ENCODE assay signal across 1 cellular context in genomic region chr22:29603358-29604191, GRCh38.
TF ChIP-seq lines count a peak whose summit lies in the region.

Gene NF2 (plus strand): TSS chr22:29603633. CDS start chr22:29603999, 366 bp downstream.

TF ChIP-seq in HepG2, 621 proteins besides CTCF, POLR2A, EP300 and RAD21 (continued from another document):
- no peak for TF ChIP-seq TFAP4 (IDR thresholded peaks at IDR 0.05; ENCODE audit: borderline replicate concordance, low read depth)
- TF ChIP-seq, protein P1, sequence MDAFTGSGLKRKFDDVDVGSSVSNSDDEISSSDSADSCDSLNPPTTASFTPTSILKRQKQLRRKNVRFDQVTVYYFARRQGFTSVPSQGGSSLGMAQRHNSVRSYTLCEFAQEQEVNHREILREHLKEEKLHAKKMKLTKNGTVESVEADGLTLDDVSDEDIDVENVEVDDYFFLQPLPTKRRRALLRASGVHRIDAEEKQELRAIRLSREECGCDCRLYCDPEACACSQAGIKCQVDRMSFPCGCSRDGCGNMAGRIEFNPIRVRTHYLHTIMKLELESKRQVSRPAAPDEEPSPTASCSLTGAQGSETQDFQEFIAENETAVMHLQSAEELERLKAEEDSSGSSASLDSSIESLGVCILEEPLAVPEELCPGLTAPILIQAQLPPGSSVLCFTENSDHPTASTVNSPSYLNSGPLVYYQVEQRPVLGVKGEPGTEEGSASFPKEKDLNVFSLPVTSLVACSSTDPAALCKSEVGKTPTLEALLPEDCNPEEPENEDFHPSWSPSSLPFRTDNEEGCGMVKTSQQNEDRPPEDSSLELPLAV (CRISPR knock-in tag; conservative IDR thresholded peaks at IDR 0.05; ENCODE audit: low read depth), result no peak
- no peak for TF ChIP-seq E2F2 (CRISPR knock-in tag; IDR thresholded peaks at IDR 0.05; ENCODE audit: borderline replicate concordance)
- TF ChIP-seq HDAC6 (IDR thresholded peaks at IDR 0.05; ENCODE audit: low read depth, low read length), result no peak
- no peak for TF ChIP-seq ZNF143 (CRISPR knock-in tag; IDR thresholded peaks at IDR 0.05)
- TF ChIP-seq ZNF546 (CRISPR knock-in tag; conservative IDR thresholded peaks at IDR 0.05), result peak; percentile 73; the same call in 1 of the 2 replicates
- TF ChIP-seq ASH2L (IDR thresholded peaks at IDR 0.05; ENCODE audit: insufficient read length, low read depth, low read length), result peak; percentile 90
- no peak for TF ChIP-seq ZNF430 (CRISPR knock-in tag; IDR thresholded peaks at IDR 0.05)
- TF ChIP-seq ZNF24 (IDR thresholded peaks at IDR 0.05), result no peak
- no peak for TF ChIP-seq RBM39 (IDR thresholded peaks at IDR 0.05; ENCODE audit: low read depth, low read length, poor library complexity, severe bottlenecking)
- TF ChIP-seq, protein P2, sequence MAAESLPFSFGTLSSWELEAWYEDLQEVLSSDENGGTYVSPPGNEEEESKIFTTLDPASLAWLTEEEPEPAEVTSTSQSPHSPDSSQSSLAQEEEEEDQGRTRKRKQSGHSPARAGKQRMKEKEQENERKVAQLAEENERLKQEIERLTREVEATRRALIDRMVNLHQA (CRISPR knock-in tag; IDR thresholded peaks at IDR 0.05), result no peak
- TF ChIP-seq FOXP4 (CRISPR knock-in tag; IDR thresholded peaks at IDR 0.05), result no peak
- 0 out of 2 replicates have a peak, but pooled peaks have one; percentile 40 for TF ChIP-seq ZBTB3 (CRISPR knock-in tag; IDR thresholded peaks at IDR 0.05; ENCODE audit: borderline replicate concordance, low read depth)
- TF ChIP-seq IKZF1 (IDR thresholded peaks at IDR 0.05), result no peak
- TF ChIP-seq CENPT (CRISPR knock-in tag; IDR thresholded peaks at IDR 0.05; ENCODE audit: low read depth), result no peak
- TF ChIP-seq, protein P3, sequence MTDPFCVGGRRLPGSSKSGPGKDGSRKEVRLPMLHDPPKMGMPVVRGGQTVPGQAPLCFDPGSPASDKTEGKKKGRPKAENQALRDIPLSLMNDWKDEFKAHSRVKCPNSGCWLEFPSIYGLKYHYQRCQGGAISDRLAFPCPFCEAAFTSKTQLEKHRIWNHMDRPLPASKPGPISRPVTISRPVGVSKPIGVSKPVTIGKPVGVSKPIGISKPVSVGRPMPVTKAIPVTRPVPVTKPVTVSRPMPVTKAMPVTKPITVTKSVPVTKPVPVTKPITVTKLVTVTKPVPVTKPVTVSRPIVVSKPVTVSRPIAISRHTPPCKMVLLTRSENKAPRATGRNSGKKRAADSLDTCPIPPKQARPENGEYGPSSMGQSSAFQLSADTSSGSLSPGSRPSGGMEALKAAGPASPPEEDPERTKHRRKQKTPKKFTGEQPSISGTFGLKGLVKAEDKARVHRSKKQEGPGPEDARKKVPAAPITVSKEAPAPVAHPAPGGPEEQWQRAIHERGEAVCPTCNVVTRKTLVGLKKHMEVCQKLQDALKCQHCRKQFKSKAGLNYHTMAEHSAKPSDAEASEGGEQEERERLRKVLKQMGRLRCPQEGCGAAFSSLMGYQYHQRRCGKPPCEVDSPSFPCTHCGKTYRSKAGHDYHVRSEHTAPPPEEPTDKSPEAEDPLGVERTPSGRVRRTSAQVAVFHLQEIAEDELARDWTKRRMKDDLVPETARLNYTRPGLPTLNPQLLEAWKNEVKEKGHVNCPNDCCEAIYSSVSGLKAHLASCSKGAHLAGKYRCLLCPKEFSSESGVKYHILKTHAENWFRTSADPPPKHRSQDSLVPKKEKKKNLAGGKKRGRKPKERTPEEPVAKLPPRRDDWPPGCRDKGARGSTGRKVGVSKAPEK (CRISPR knock-in tag; IDR thresholded peaks at IDR 0.05; ENCODE audit: borderline replicate concordance), result no peak
- no peak for TF ChIP-seq ZBTB46 (CRISPR knock-in tag; IDR thresholded peaks at IDR 0.05; ENCODE audit: borderline replicate concordance)
- peak; percentile 93 for TF ChIP-seq ARID4A (CRISPR knock-in tag; IDR thresholded peaks at IDR 0.05; ENCODE audit: borderline replicate concordance)
- TF ChIP-seq ONECUT2 (CRISPR knock-in tag; IDR thresholded peaks at IDR 0.05), result no peak
- no peak for TF ChIP-seq FOXK2 (IDR thresholded peaks at IDR 0.05)
- TF ChIP-seq ZNF205 (CRISPR knock-in tag; IDR thresholded peaks at IDR 0.05), result no peak
- no peak for TF ChIP-seq ZNF747 (CRISPR knock-in tag; IDR thresholded peaks at IDR 0.05; ENCODE audit: borderline replicate concordance)
- TF ChIP-seq MYPOP (CRISPR knock-in tag; IDR thresholded peaks at IDR 0.05), result peak; percentile 86; the same call in 1 of the 2 replicates
- TF ChIP-seq HMG20B (CRISPR knock-in tag; conservative IDR thresholded peaks at IDR 0.05), result no peak
- TF ChIP-seq PHF21A (CRISPR knock-in tag; IDR thresholded peaks at IDR 0.05), result no peak
- TF ChIP-seq TBX3 (IDR thresholded peaks at IDR 0.05; ENCODE audit: borderline replicate concordance), result no peak
- peak; percentile 87 for TF ChIP-seq CREM (IDR thresholded peaks at IDR 0.05)
- no peak for TF ChIP-seq CREM (CRISPR knock-in tag; IDR thresholded peaks at IDR 0.05)
- TF ChIP-seq NFKB2 (CRISPR knock-in tag; IDR thresholded peaks at IDR 0.05; ENCODE audit: borderline replicate concordance), result peak; percentile 55; the same call in 1 of the 2 replicates
